1 cellular context compared by ENCODE assay signal in the genomic region with DNA sequence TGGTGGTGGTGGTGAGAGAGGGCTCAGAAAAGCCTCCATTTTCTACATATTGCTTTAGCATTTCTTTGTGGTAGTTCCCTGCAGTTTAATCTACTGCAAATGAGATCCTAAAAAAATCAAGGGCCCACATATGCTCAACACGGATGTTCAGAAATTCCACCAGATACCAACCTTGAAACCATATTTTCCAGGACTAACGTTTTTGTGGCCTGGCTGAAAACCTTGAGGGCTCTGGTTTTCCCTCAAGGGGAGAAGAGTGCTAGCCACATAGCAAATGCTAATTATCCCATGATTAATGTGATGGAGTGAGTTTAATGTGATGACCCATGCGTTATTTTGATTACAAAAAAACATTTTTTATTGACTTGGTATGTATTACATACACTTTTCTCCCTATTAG.
TF ChIP-seq lines count a peak whose summit lies in the region.

No MANE protein-coding gene starts in this region.

TF ChIP-seq in WTC11, 78 proteins besides CTCF, POLR2A, EP300 and RAD21:
- TF ChIP-seq, protein P1, sequence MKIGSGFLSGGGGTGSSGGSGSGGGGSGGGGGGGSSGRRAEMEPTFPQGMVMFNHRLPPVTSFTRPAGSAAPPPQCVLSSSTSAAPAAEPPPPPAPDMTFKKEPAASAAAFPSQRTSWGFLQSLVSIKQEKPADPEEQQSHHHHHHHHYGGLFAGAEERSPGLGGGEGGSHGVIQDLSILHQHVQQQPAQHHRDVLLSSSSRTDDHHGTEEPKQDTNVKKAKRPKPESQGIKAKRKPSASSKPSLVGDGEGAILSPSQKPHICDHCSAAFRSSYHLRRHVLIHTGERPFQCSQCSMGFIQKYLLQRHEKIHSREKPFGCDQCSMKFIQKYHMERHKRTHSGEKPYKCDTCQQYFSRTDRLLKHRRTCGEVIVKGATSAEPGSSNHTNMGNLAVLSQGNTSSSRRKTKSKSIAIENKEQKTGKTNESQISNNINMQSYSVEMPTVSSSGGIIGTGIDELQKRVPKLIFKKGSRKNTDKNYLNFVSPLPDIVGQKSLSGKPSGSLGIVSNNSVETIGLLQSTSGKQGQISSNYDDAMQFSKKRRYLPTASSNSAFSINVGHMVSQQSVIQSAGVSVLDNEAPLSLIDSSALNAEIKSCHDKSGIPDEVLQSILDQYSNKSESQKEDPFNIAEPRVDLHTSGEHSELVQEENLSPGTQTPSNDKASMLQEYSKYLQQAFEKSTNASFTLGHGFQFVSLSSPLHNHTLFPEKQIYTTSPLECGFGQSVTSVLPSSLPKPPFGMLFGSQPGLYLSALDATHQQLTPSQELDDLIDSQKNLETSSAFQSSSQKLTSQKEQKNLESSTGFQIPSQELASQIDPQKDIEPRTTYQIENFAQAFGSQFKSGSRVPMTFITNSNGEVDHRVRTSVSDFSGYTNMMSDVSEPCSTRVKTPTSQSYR (CRISPR knock-in tag; IDR thresholded peaks at IDR 0.05) = no peak
- TF ChIP-seq, protein P2, sequence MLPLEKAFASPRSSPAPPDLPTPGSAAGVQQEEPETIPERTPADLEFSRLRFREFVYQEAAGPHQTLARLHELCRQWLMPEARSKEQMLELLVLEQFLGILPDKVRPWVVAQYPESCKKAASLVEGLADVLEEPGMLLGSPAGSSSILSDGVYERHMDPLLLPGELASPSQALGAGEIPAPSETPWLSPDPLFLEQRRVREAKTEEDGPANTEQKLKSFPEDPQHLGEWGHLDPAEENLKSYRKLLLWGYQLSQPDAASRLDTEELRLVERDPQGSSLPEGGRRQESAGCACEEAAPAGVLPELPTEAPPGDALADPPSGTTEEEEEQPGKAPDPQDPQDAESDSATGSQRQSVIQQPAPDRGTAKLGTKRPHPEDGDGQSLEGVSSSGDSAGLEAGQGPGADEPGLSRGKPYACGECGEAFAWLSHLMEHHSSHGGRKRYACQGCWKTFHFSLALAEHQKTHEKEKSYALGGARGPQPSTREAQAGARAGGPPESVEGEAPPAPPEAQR (CRISPR knock-in tag; IDR thresholded peaks at IDR 0.05) = no peak
- TF ChIP-seq, protein P3, sequence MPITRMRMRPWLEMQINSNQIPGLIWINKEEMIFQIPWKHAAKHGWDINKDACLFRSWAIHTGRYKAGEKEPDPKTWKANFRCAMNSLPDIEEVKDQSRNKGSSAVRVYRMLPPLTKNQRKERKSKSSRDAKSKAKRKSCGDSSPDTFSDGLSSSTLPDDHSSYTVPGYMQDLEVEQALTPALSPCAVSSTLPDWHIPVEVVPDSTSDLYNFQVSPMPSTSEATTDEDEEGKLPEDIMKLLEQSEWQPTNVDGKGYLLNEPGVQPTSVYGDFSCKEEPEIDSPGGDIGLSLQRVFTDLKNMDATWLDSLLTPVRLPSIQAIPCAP (CRISPR knock-in tag; IDR thresholded peaks at IDR 0.05) = no peak
- TF ChIP-seq HMGA2 (CRISPR knock-in tag; IDR thresholded peaks at IDR 0.05) = no peak
